8 cellular contexts compared by ENCODE assay signal in the genomic region with DNA sequence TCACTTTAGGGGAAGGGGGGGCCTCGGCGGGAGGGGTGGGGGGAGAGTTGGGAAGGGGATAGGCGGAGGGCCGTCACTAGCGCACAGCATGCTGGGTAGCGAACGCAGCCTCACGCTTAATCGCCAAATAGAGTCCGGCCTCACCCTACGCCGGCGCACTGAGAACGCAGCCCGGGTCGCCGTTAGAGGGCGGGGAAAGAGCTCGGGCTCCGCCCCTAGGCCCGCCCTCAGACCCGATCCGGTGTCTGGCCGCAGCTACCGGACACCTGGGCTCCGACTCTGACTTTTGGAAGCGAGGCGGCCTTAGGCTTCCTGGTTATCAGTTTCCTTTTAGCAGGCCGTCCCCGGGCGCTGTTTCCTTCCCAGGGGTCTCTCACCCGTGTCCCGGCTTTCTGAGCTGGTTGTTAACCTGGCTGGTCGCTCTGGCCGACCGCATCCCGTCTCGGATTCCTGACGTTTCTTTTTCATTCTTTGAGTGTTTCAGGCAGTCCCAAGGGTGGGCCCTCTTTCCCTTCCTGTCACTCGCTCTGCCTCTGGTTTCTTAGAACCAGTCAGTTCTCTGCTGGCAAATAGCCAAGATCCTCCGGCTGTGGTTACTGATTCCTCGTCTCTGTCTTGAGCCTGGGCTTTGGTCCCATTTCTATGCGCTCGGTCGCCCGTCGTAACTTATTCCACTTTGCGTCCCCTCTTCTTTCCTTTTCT. TPM values are rescaled to one million over a fixed set of nuclear protein-coding genes. Genes with fewer than 3 reads are reported as not detected.
DNase-seq lines count a peak whose midpoint lies in the region; ATAC-seq and TF ChIP-seq lines count a peak whose summit lies in the region.

No MANE protein-coding gene starts in this region.

- TF ChIP-seq CTCF in natural killer cell (IDR thresholded peaks at IDR 0.05), result no peak

- peak; percentile 92 to 99 (median 95) for ATAC-seq in natural killer cell

- no peaks in the 10 kb centered on the region for H3K9me3 Mint-ChIP-seq in activated T-helper 2 cell treated with anti-CD3 and anti-CD28 coated beads, Interferon-gamma antibody, Interleukin-2, Interleukin-4, amounts not matched to agents 10 μg/mL and 5 μg/mL and 100 μg/mL, durations not matched to agents 14 hours and 24 hours and 36 hours
- no peaks in the 10 kb centered on the region for H3K9me3 Mint-ChIP-seq in natural killer cell

- H3K4me1 Mint-ChIP-seq in activated T-helper 2 cell treated with anti-CD3 and anti-CD28 coated beads, Interferon-gamma antibody, Interleukin-2, Interleukin-4, amounts not matched to agents 10 μg/mL and 5 μg/mL and 100 μg/mL, durations not matched to agents 14 hours and 24 hours and 36 hours (ENCODE audit: low read depth), result peaks cover 51% of the 10 kb centered on the region
- peaks cover 31 to 36% of the 10 kb centered on the region in 2 donors for H3K4me1 Mint-ChIP-seq in natural killer cell

- H3K4me3 Mint-ChIP-seq in activated T-helper 2 cell treated with anti-CD3 and anti-CD28 coated beads, Interferon-gamma antibody, Interleukin-2, Interleukin-4, amounts not matched to agents 10 μg/mL and 5 μg/mL and 100 μg/mL, durations not matched to agents 14 hours and 24 hours and 36 hours (ENCODE audit: low read depth), result peak overlapping the region; percentile 93
- H3K4me3 Mint-ChIP-seq in natural killer cell, result peak overlapping the region; percentile 95

- intact Hi-C loops in activated T-helper 2 cell treated with anti-CD3 and anti-CD28 coated beads, Interferon-gamma antibody, Interleukin-2, Interleukin-4, amounts not matched to agents 10 μg/mL and 5 μg/mL and 100 μg/mL, durations not matched to agents 14 hours and 24 hours and 36 hours (cut with micrococcal nuclease), result loop anchor here (1.0 to 10.0 kb wide), 8 partner anchors 44 to 1176 kb away; a partner anchor contains a TSS
- intact Hi-C loops in natural killer cell (cut with micrococcal nuclease), result loop anchor here (1.0 to 10.0 kb wide), 3 partner anchors 101 to 538 kb away; a partner anchor contains a TSS

- DNase-seq in EH (ENCODE audit: low read depth), result peak; percentile 98
- peak; percentile 70 for DNase-seq in GOT3 (lab: John Stamatoyannopoulos, UW)
- DNase-seq in LHCN-M2 (ENCODE audit: low read depth), result peak; percentile 95
- peak; percentile 96 for DNase-seq in RPMI7951 (ENCODE audit: low read depth)
- DNase-seq in activated T-helper 2 cell treated with anti-CD3 and anti-CD28 coated beads, Interferon-gamma antibody, Interleukin-2, Interleukin-4, amounts not matched to agents 10 μg/mL and 5 μg/mL and 100 μg/mL, durations not matched to agents 14 hours and 24 hours and 36 hours (ENCODE audit: low spot score), result peak; percentile 89
- DNase-seq in fibroblast of peridontal ligament (ENCODE audit: extremely low read depth), result peak; percentile 95
- DNase-seq in natural killer cell, result peak; percentile 89
- DNase-seq in stimulated activated naive CD4-positive, alpha-beta T cell (lab: John Stamatoyannopoulos, UW), result peak; percentile 74 to 88 (median 82)

- peaks cover 17% of the 10 kb centered on the region for H3K36me3 Mint-ChIP-seq in activated T-helper 2 cell treated with anti-CD3 and anti-CD28 coated beads, Interferon-gamma antibody, Interleukin-2, Interleukin-4, amounts not matched to agents 10 μg/mL and 5 μg/mL and 100 μg/mL, durations not matched to agents 14 hours and 24 hours and 36 hours (ENCODE audit: low read depth)
- no peaks in the 10 kb centered on the region for H3K36me3 Mint-ChIP-seq in natural killer cell

- H3K27me3 Mint-ChIP-seq in activated T-helper 2 cell treated with anti-CD3 and anti-CD28 coated beads, Interferon-gamma antibody, Interleukin-2, Interleukin-4, amounts not matched to agents 10 μg/mL and 5 μg/mL and 100 μg/mL, durations not matched to agents 14 hours and 24 hours and 36 hours (ENCODE audit: low read depth), result no peaks in the 10 kb centered on the region
- no peaks in the 10 kb centered on the region for H3K27me3 Mint-ChIP-seq in natural killer cell (ENCODE audit: low read depth in 2 of 2)

- H3K27ac Mint-ChIP-seq in activated T-helper 2 cell treated with anti-CD3 and anti-CD28 coated beads, Interferon-gamma antibody, Interleukin-2, Interleukin-4, amounts not matched to agents 10 μg/mL and 5 μg/mL and 100 μg/mL, durations not matched to agents 14 hours and 24 hours and 36 hours, result peak overlapping the region; percentile 92
- peak overlapping the region; percentile 95 to 96 for H3K27ac Mint-ChIP-seq in natural killer cell

RNA-seq across cellular contexts. Expression of a gene that starts 0.4 kb away (rescaled TPM):
- total RNA-seq in LHCN-M2 (2014; rRNA removed), result 32.1 and 39.0 TPM in 2 replicates
- polyA plus RNA-seq in LHCN-M2 (2012), result 9.7 TPM
- 26.3 and 28.0 TPM in 2 replicates for total RNA-seq in RPMI7951 (2014; rRNA removed; shearing (Covaris generic))
- total RNA-seq in activated T-helper 2 cell treated with anti-CD3 and anti-CD28 coated beads, Interferon-gamma antibody, Interleukin-2, Interleukin-4, amounts not matched to agents 10 μg/mL and 5 μg/mL and 100 μg/mL, durations not matched to agents 14 hours and 24 hours and 36 hours, result 26.0 and 26.2 TPM in 2 replicates
- 10 to 100 TPM; 19.5 to 34.2 (median 31.1) TPM for total RNA-seq in natural killer cell

RNA-seq across cellular contexts. Expression of a gene that starts 1.1 kb away (rescaled TPM):
- total RNA-seq in LHCN-M2 (2014; rRNA removed) (8.4 and 15.8 TPM in 2 replicates), natural killer cell (10 to 100 TPM; 10.6 to 12.7 (median 12.4) TPM)
- polyA plus RNA-seq in LHCN-M2 (2012), result 5.5 TPM
- total RNA-seq in RPMI7951 (2014; rRNA removed; shearing (Covaris generic)), result 3.4 and 8.8 TPM in 2 replicates
- 7.0 and 8.8 TPM in 2 replicates for total RNA-seq in activated T-helper 2 cell treated with anti-CD3 and anti-CD28 coated beads, Interferon-gamma antibody, Interleukin-2, Interleukin-4, amounts not matched to agents 10 μg/mL and 5 μg/mL and 100 μg/mL, durations not matched to agents 14 hours and 24 hours and 36 hours

Comparison
In these comparisons a context has a peak if more than half of its experiments do, and no peak if none do; other contexts are left out.
1. Peak in every context shown above with its lines: DNase-seq and ATAC-seq.